In genomic region chr6:193180-193579, GRCh38 we compare ENCODE assay signal across 1 cellular context.
TF ChIP-seq lines count a peak whose summit lies in the region.

No MANE protein-coding gene starts in this region.

TF ChIP-seq in HepG2, 621 proteins besides CTCF, POLR2A, EP300 and RAD21 (continued from another document):
- TF ChIP-seq MNT (IDR thresholded peaks at IDR 0.05), result peak; percentile 96
- no peak for TF ChIP-seq THYN1 (CRISPR knock-in tag; IDR thresholded peaks at IDR 0.05; ENCODE audit: borderline replicate concordance, low read depth)
- no peak for TF ChIP-seq CAMTA2 (CRISPR knock-in tag; IDR thresholded peaks at IDR 0.05; ENCODE audit: borderline replicate concordance)
